ENCODE assay signal across 31 cellular contexts in the genomic region with DNA sequence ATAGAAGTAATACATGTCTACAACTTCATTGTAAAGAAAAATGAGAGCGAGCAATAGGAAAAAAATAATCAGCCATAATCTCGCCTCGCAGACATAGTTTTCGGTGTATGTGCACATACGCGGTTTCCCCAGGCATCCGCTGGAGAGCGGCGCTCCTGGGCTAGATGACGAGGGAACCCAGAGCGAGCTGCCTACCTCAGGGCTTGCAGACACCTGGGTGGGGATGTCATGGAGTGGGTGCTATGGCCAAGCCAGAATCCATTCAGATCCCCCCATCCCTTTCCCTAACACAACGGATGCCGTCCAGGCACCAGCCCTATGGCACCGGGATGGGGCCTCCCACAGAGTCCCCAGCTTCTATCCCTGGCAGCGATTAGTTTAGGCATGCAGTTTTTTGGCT. TPM values are rescaled to one million over a fixed set of nuclear protein-coding genes. Genes with fewer than 3 reads are reported as not detected.
"Had no signal": no experiment of that assay in that cellular context is flagged by ENCODE, and none has a peak within 500 bp of the region (broad histone marks: within the 10 kb centered on the region; RNA-seq: fewer than 3 reads in every experiment).

No MANE protein-coding gene starts in this region.

- H3K9me3 Mint-ChIP-seq: activated B cell treated with CpG ODN at 0.5 μM for 24 hours; activated CD4-positive, alpha-beta memory T cell treated with anti-CD3 and anti-CD28 coated beads for 36 hours; activated CD4-positive, alpha-beta T cell treated with anti-CD3 and anti-CD28 coated beads, Interleukin-2, amount 10 ng/mL, durations not matched to agents 7 days and 5 days; activated naive CD4-positive, alpha-beta T cell treated with anti-CD3 and anti-CD28 coated beads, Interleukin-2, amount 50 U/mL, for 72 hours; activated naive CD8-positive, alpha-beta T cell treated with anti-CD3 and anti-CD28 coated beads, Interleukin-2, amount 50 U/mL, for 24 hours; activated T-cell treated with anti-CD3 and anti-CD28 coated beads, Interleukin-2, amount 50 U/mL, for 72 hours; activated T-helper 2 cell treated with anti-CD3 and anti-CD28 coated beads, Interferon-gamma antibody, Interleukin-2, Interleukin-4, amounts not matched to agents 10 μg/mL and 5 μg/mL and 100 μg/mL, durations not matched to agents 14 hours and 24 hours and 36 hours had no signal

- H3K27me3 ChIP-seq: ascending aorta, body of pancreas had no signal

- H3K36me3 ChIP-seq: ascending aorta had no signal

- H3K27ac Mint-ChIP-seq: activated B cell treated with CpG ODN at 0.5 μM for 24 hours; activated CD4-positive, alpha-beta memory T cell treated with anti-CD3 and anti-CD28 coated beads for 36 hours; activated CD4-positive, alpha-beta T cell treated with anti-CD3 and anti-CD28 coated beads, Interleukin-2, amount 10 ng/mL, durations not matched to agents 7 days and 5 days; activated naive CD4-positive, alpha-beta T cell treated with anti-CD3 and anti-CD28 coated beads, Interleukin-2, amount 50 U/mL, for 72 hours; activated naive CD8-positive, alpha-beta T cell treated with anti-CD3 and anti-CD28 coated beads, Interleukin-2, amount 50 U/mL, for 24 hours; activated T-cell treated with anti-CD3 and anti-CD28 coated beads, Interleukin-2, amount 50 U/mL, for 72 hours; activated T-helper 2 cell treated with anti-CD3 and anti-CD28 coated beads, Interferon-gamma antibody, Interleukin-2, Interleukin-4, amounts not matched to agents 10 μg/mL and 5 μg/mL and 100 μg/mL, durations not matched to agents 14 hours and 24 hours and 36 hours; T-helper 17 cell had no signal

- H3K4me3 ChIP-seq: body of pancreas had no signal

- H3K36me3 Mint-ChIP-seq: activated CD4-positive, alpha-beta memory T cell treated with anti-CD3 and anti-CD28 coated beads for 36 hours; activated naive CD4-positive, alpha-beta T cell treated with anti-CD3 and anti-CD28 coated beads, Interleukin-2, amount 50 U/mL, for 72 hours had no signal

- DNase-seq: activated B cell treated with CpG ODN at 0.5 μM for 24 hours; activated CD4-positive, alpha-beta memory T cell treated with anti-CD3 and anti-CD28 coated beads for 36 hours; activated CD4-positive, alpha-beta T cell treated with anti-CD3 and anti-CD28 coated beads, Interleukin-2, amount 10 ng/mL, durations not matched to agents 7 days and 5 days; activated CD8-positive, alpha-beta memory T cell treated with anti-CD3 and anti-CD28 coated beads for 24 hours; activated naive CD4-positive, alpha-beta T cell; activated naive CD8-positive, alpha-beta T cell treated with anti-CD3 and anti-CD28 coated beads, Interleukin-2, amount 50 U/mL, for 24 hours; activated T-cell treated with anti-CD3 and anti-CD28 coated beads, Interleukin-2, amount 50 U/mL, for 72 hours; amniotic stem cell; body of pancreas; IMR-90; KBM-7; MV-4-11; NCI-H1092 treated with DMSO at 0.1 percent for 48 hours; NCI-H1417 treated with DMSO at 0.1 percent for 48 hours; NCI-H1694; NCI-H2029 treated with DMSO at 0.1 percent for 48 hours; NCI-H345; NCI-H510A; NCI-H526 treated with DMSO at 0.1 percent for 48 hours; NCI-H82; SHP77 treated with DMSO at 0.1 percent for 48 hours; T-helper 17 cell; T-helper 9 cell had no signal

- H3K9me3 ChIP-seq: ascending aorta, body of pancreas had no signal

- H3K4me3 Mint-ChIP-seq: activated CD4-positive, alpha-beta memory T cell treated with anti-CD3 and anti-CD28 coated beads for 36 hours; activated CD4-positive, alpha-beta T cell treated with anti-CD3 and anti-CD28 coated beads, Interleukin-2, amount 10 ng/mL, durations not matched to agents 7 days and 5 days; activated naive CD8-positive, alpha-beta T cell treated with anti-CD3 and anti-CD28 coated beads, Interleukin-2, amount 50 U/mL, for 24 hours had no signal

- ATAC-seq: activated naive CD8-positive, alpha-beta T cell treated with anti-CD3 and anti-CD28 coated beads, Interleukin-2, amount 50 U/mL, for 24 hours; T-helper 17 cell had no signal

- H3K27ac ChIP-seq: RWPE1 had no signal

RNA-seq across cellular contexts. Expression of a gene that starts 4.5 kb away (rescaled TPM):
- total RNA-seq: activated B cell treated with CpG ODN at 0.5 μM for 24 hours; activated CD4-positive, alpha-beta memory T cell treated with anti-CD3 and anti-CD28 coated beads for 36 hours; activated CD4-positive, alpha-beta T cell treated with anti-CD3 and anti-CD28 coated beads, Interleukin-2, amount 10 ng/mL, durations not matched to agents 7 days and 5 days; activated naive CD4-positive, alpha-beta T cell treated with anti-CD3 and anti-CD28 coated beads, Interleukin-2, amount 50 U/mL, for 72 hours; activated T-cell treated with anti-CD3 and anti-CD28 coated beads, Interleukin-2, amount 50 U/mL, for 72 hours; activated T-helper 2 cell treated with anti-CD3 and anti-CD28 coated beads, Interferon-gamma antibody, Interleukin-2, Interleukin-4, amounts not matched to agents 10 μg/mL and 5 μg/mL and 100 μg/mL, durations not matched to agents 14 hours and 24 hours and 36 hours; ascending aorta; body of pancreas; IMR-90; LHCN-M2; M059J; OCI-LY7; SK-MEL-5; T-helper 17 cell had no signal
- polyA plus RNA-seq: IMR-90 had no signal

RNA-seq across cellular contexts. Expression of a gene that starts 33.0 kb away (rescaled TPM):
- total RNA-seq: activated CD4-positive, alpha-beta T cell treated with anti-CD3 and anti-CD28 coated beads, Interleukin-2, amount 10 ng/mL, durations not matched to agents 7 days and 5 days had no signal
